In genomic region chr10:129509835-129510234, GRCh38 we compare ENCODE assay signal across 9 cellular contexts.
"Had no signal": no experiment of that assay in that cellular context is flagged by ENCODE, and none has a peak within 500 bp of the region (broad histone marks: within the 10 kb centered on the region; RNA-seq: fewer than 3 reads in every experiment).

No MANE protein-coding gene starts in this region.

- DNase-seq: GM23248, GOT3, H7, HFFc6 had no signal

- H3K36me3 ChIP-seq: HAP-1 had no signal

- H3K27me3 Mint-ChIP-seq: IgD-negative memory B cell had no signal

- H3K9me3 ChIP-seq: HAP-1 had no signal

- ATAC-seq: HCT116, HepG2 had no signal

- H3K4me1 ChIP-seq: HAP-1 had no signal

- H3K4me3 ChIP-seq: GM23248, HAP-1 had no signal

- H3K27ac Mint-ChIP-seq: HFFc6, IgD-negative memory B cell had no signal

- H3K27ac ChIP-seq: GM23248, HL-60 had no signal

- H3K4me3 Mint-ChIP-seq: HFFc6, IgD-negative memory B cell had no signal
